In the genomic region with DNA sequence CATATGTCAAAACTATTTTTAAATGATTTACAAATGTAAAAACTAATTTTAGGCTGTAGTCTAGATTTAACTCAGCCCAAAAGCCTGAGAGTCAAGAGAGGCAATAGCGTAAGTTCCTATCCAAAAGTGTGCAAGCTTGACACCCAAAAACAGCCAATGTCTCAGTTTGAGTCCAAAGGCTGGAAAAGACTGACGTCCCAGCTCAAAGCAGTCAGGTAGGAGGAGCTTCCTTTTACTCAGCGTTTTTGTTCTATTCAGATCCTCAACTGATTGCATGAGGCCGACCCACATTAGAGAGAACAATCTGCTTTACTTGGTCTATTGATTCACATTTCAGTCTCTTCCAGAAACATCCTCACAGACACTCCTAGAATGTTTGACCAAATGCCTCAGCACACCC, we compare ENCODE assay signal across 26 cellular contexts.
"Had no signal": no experiment of that assay in that cellular context is flagged by ENCODE, and none has a peak within 500 bp of the region (broad histone marks: within the 10 kb centered on the region; RNA-seq: fewer than 3 reads in every experiment).

No MANE protein-coding gene starts in this region.

- ATAC-seq: PC-3 had no signal

- H3K9me3 ChIP-seq: MG63 had no signal

- FAIRE-seq: TTC549 had no signal

- H3K36me3 ChIP-seq: MG63 had no signal

- H3K4me3 ChIP-seq: MG63 had no signal

- DNase-seq: activated B cell treated with CpG ODN at 0.5 μM for 24 hours; activated CD4-positive, alpha-beta memory T cell treated with anti-CD3 and anti-CD28 coated beads, Interleukin-2, amount 10 ng/mL, durations not matched to agents 7 days and 5 days; activated CD4-positive, alpha-beta T cell treated with anti-CD3 and anti-CD28 coated beads for 1 hour; activated CD4-positive, alpha-beta T cell treated with anti-CD3 and anti-CD28 coated beads, Interleukin-2, amount 10 ng/mL, durations not matched to agents 7 days and 5 days; activated gamma-delta T cell treated with Interleukin-2 at 50 U/mL for 16 hours; activated naive CD4-positive, alpha-beta T cell treated with anti-CD3 and anti-CD28 coated beads, Interleukin-2, amount 10 ng/mL, durations not matched to agents 7 days and 5 days; activated naive CD8-positive, alpha-beta T cell treated with anti-CD3 and anti-CD28 coated beads for 36 hours; activated T-cell treated with anti-CD3 and anti-CD28 coated beads for 4 hours; activated T-cell treated with anti-CD3 and anti-CD28 coated beads, Interleukin-2, amount 50 U/mL, for 48 hours; anterior cingulate cortex; cerebellar nuclear complex; MG63; MV-4-11; NCI-H1092 treated with DMSO at 0.1 percent for 48 hours; NCI-H1417 treated with DMSO at 0.1 percent for 48 hours; NCI-H1694; NCI-H2029 treated with DMSO at 0.1 percent for 48 hours; NCI-H345; NCI-H510A; NCI-H526 treated with DMSO at 0.1 percent for 48 hours; NCI-H82; PC-3; SIG-M5; T-helper 2 cell; T1000 had no signal

- H3K27me3 ChIP-seq: MG63 had no signal
